In the genomic region with DNA sequence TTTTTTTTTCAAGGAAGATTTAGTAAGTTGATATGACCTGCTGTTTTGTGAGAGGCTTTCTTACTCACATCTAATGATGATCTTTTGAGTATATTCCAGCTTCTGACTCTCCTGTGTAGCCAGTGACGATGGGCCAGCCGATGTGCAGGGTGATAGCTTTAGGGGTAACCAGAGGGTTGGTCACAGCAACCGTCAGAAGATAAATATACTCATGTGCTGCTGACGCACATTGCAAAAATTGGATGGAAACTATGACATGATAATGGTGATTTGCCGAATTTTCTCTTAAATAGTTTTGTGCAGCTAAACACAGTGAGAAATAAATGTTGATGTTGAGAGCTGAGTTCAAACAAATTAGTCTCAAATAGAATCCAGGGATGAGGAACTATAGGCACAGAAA, we compare ENCODE assay signal across 25 cellular contexts.
"Had no signal": no experiment of that assay in that cellular context is flagged by ENCODE, and none has a peak within 500 bp of the region (broad histone marks: within the 10 kb centered on the region; RNA-seq: fewer than 3 reads in every experiment).

No MANE protein-coding gene starts in this region.

- H3K9me3 Mint-ChIP-seq: activated CD4-positive, alpha-beta memory T cell treated with anti-CD3 and anti-CD28 coated beads, Interleukin-2, amount 10 ng/mL, durations not matched to agents 7 days and 5 days; activated CD4-positive, alpha-beta T cell treated with anti-CD3 and anti-CD28 coated beads, Interleukin-2, amount 10 ng/mL, durations not matched to agents 7 days and 5 days; activated naive CD4-positive, alpha-beta T cell treated with anti-CD3 and anti-CD28 coated beads, Interleukin-2, amount 50 U/mL, for 24 hours; activated naive CD8-positive, alpha-beta T cell treated with anti-CD3 and anti-CD28 coated beads, Interleukin-2, amount 50 U/mL, for 24 hours; activated T-cell treated with anti-CD3 and anti-CD28 coated beads, Interleukin-2, amount 50 U/mL, for 24 hours; activated T-helper 17 cell treated with anti-CD3 and anti-CD28 coated beads, Interleukin-2, amount 50 U/mL, for 72 hours; dendritic cell treated with granulocyte-macrophage colony-stimulating factor and Interleukin-4, amounts not matched to agents 40 ng/mL and 50 ng/mL, for 4 days; nephron had no signal

- H3K27me3 ChIP-seq: esophagus squamous epithelium, left lung, neutrophil, right lobe of liver, transverse colon had no signal

- H3K27ac Mint-ChIP-seq: activated CD4-positive, alpha-beta memory T cell treated with anti-CD3 and anti-CD28 coated beads, Interleukin-2, amount 10 ng/mL, durations not matched to agents 7 days and 5 days; activated CD4-positive, alpha-beta T cell treated with anti-CD3 and anti-CD28 coated beads, Interleukin-2, amount 10 ng/mL, durations not matched to agents 7 days and 5 days; activated naive CD4-positive, alpha-beta T cell treated with anti-CD3 and anti-CD28 coated beads, Interleukin-2, amount 50 U/mL, for 24 hours; activated naive CD8-positive, alpha-beta T cell treated with anti-CD3 and anti-CD28 coated beads, Interleukin-2, amount 50 U/mL, for 24 hours; dendritic cell treated with granulocyte-macrophage colony-stimulating factor and Interleukin-4, amounts not matched to agents 40 ng/mL and 50 ng/mL, for 4 days; nephron; progenitor cell of endocrine pancreas had no signal

- H3K27me3 Mint-ChIP-seq: activated CD4-positive, alpha-beta memory T cell treated with anti-CD3 and anti-CD28 coated beads, Interleukin-2, amount 10 ng/mL, durations not matched to agents 7 days and 5 days; activated CD4-positive, alpha-beta T cell treated with anti-CD3 and anti-CD28 coated beads, Interleukin-2, amount 10 ng/mL, durations not matched to agents 7 days and 5 days; activated naive CD4-positive, alpha-beta T cell treated with anti-CD3 and anti-CD28 coated beads, Interleukin-2, amount 50 U/mL, for 24 hours; activated naive CD8-positive, alpha-beta T cell treated with anti-CD3 and anti-CD28 coated beads, Interleukin-2, amount 50 U/mL, for 24 hours; activated T-cell treated with anti-CD3 and anti-CD28 coated beads, Interleukin-2, amount 50 U/mL, for 24 hours; activated T-helper 17 cell treated with anti-CD3 and anti-CD28 coated beads, Interleukin-2, amount 50 U/mL, for 72 hours; dendritic cell treated with granulocyte-macrophage colony-stimulating factor and Interleukin-4, amounts not matched to agents 40 ng/mL and 50 ng/mL, for 4 days; progenitor cell of endocrine pancreas had no signal

- H3K4me1 ChIP-seq: esophagus squamous epithelium, lower lobe of right lung, right lobe of liver had no signal

- H3K27ac ChIP-seq: esophagus squamous epithelium, left lung, lower lobe of right lung, neutrophil, right lobe of liver, transverse colon, VCaP had no signal

- H3K4me3 Mint-ChIP-seq: activated CD4-positive, alpha-beta memory T cell treated with anti-CD3 and anti-CD28 coated beads, Interleukin-2, amount 10 ng/mL, durations not matched to agents 7 days and 5 days; activated CD4-positive, alpha-beta T cell treated with anti-CD3 and anti-CD28 coated beads, Interleukin-2, amount 10 ng/mL, durations not matched to agents 7 days and 5 days; activated naive CD4-positive, alpha-beta T cell treated with anti-CD3 and anti-CD28 coated beads, Interleukin-2, amount 50 U/mL, for 24 hours; activated naive CD8-positive, alpha-beta T cell treated with anti-CD3 and anti-CD28 coated beads, Interleukin-2, amount 50 U/mL, for 24 hours; activated T-cell treated with anti-CD3 and anti-CD28 coated beads, Interleukin-2, amount 50 U/mL, for 24 hours; activated T-helper 17 cell treated with anti-CD3 and anti-CD28 coated beads, Interleukin-2, amount 50 U/mL, for 72 hours; dendritic cell treated with granulocyte-macrophage colony-stimulating factor and Interleukin-4, amounts not matched to agents 40 ng/mL and 50 ng/mL, for 4 days; nephron had no signal

- DNase-seq: activated CD4-positive, alpha-beta memory T cell treated with anti-CD3 and anti-CD28 coated beads, Interleukin-2, amount 10 ng/mL, durations not matched to agents 7 days and 5 days; activated CD4-positive, alpha-beta T cell treated with anti-CD3 and anti-CD28 coated beads, Interleukin-2, amount 10 ng/mL, durations not matched to agents 7 days and 5 days; activated CD8-positive, alpha-beta memory T cell treated with anti-CD3 and anti-CD28 coated beads, Interleukin-2, amount 50 U/mL, for 48 hours; activated gamma-delta T cell treated with Interleukin-2 at 50 U/mL for 16 hours; activated naive CD8-positive, alpha-beta T cell treated with anti-CD3 and anti-CD28 coated beads, Interleukin-2, amount 50 U/mL, for 24 hours; activated T-cell treated with anti-CD3 and anti-CD28 coated beads, Interleukin-2, amount 50 U/mL, for 24 hours; amygdala; caudate nucleus; esophagus squamous epithelium; left lung; lower lobe of right lung; mesenchymal stem cell; right lobe of liver; stimulated activated CD4-positive, alpha-beta T cell treated with anti-CD3 and anti-CD28 coated beads, Interleukin-2, amount 100 ng/mL, for 48 hours; stimulated activated naive CD4-positive, alpha-beta T cell treated with Interleukin-2 at 50 U/mL for 16 hours; T-helper 1 cell; transverse colon had no signal

- ATAC-seq: activated CD4-positive, CD25-positive, alpha-beta regulatory T cell treated with anti-CD3 and anti-CD28 coated beads, Interleukin-2, amount 50 U/mL, for 24 hours; activated naive CD8-positive, alpha-beta T cell treated with anti-CD3 and anti-CD28 coated beads, Interleukin-2, amount 50 U/mL, for 24 hours; activated T-helper 17 cell treated with anti-CD3 and anti-CD28 coated beads, Interleukin-2, amount 50 U/mL, for 72 hours; left lung; lower lobe of right lung; right lobe of liver had no signal

- H3K4me3 ChIP-seq: esophagus squamous epithelium, left lung, lower lobe of right lung, right lobe of liver, transverse colon had no signal

- H3K9me3 ChIP-seq: esophagus squamous epithelium, left lung, lower lobe of right lung, neutrophil, right lobe of liver, transverse colon had no signal
